ENCODE assay signal across 16 cellular contexts in genomic region chr14:94542111-94542810, GRCh38. TPM values are rescaled to one million over a fixed set of nuclear protein-coding genes. Genes with fewer than 3 reads are reported as not detected.
DNase-seq lines count a peak whose midpoint lies in the region; ATAC-seq, FAIRE-seq and TF ChIP-seq lines count a peak whose summit lies in the region.
"Had no signal": no experiment of that assay in that cellular context is flagged by ENCODE, and none has a peak within 500 bp of the region (broad histone marks: within the 10 kb centered on the region; RNA-seq: fewer than 3 reads in every experiment).

No MANE protein-coding gene starts in this region.

- no CpG with 5 or more reads among the region's 12 CpGs for WGBS in H9 (ENCODE audit: extremely low coverage, insufficient read length, low lambda C conversion rate)

- FAIRE-seq in astrocyte (lab: Jason Lieb, UNC) = no peak

- H3K9me3 Mint-ChIP-seq in H9 = no peaks in the 10 kb centered on the region; a peak in 1 of 5 replicates
- H3K9me3 Mint-ChIP-seq in astrocyte (ENCODE audit: unreplicated experiment) = peaks cover 12% of the 10 kb centered on the region
- H3K9me3 Mint-ChIP-seq: activated naive CD8-positive, alpha-beta T cell treated with anti-CD3 and anti-CD28 coated beads for 36 hours had no signal

- H3K27ac ChIP-seq in H9 (ENCODE audit: insufficient read length, low read depth, low read length) (no peak overlapping the region), astrocyte (ENCODE audit: low read depth, low read length) (no peak overlapping the region)
- H3K27ac ChIP-seq: parathyroid adenoma had no signal

- no peak overlapping the region for H2BK120ac ChIP-seq in H9 (ENCODE audit: low read depth, low read length, poor library complexity, severe bottlenecking)

- H2BK12ac ChIP-seq in H9 (ENCODE audit: insufficient read length, low read depth, low read length) = no peak overlapping the region

- H3K79me1 ChIP-seq in H9 (ENCODE audit: insufficient read depth, low read depth, low read length, poor library complexity, severe bottlenecking) = no peaks in the 10 kb centered on the region

- H4K20me1 ChIP-seq in H9 (ENCODE audit: control insufficient read depth, insufficient read depth, insufficient read length) (no peaks in the 10 kb centered on the region), astrocyte (ENCODE audit: insufficient read depth, low read length) (no peaks in the 10 kb centered on the region)

- peaks cover 3% of the 10 kb centered on the region; the same call in 1 of the 2 replicates for H3K27me3 Mint-ChIP-seq in H9 (ENCODE audit: low read depth)
- peaks cover 17% of the 10 kb centered on the region for H3K27me3 Mint-ChIP-seq in astrocyte (ENCODE audit: low read depth, unreplicated experiment)

- H2AK5ac ChIP-seq in H9 (ENCODE audit: insufficient read length, low read length) = no peak overlapping the region

- H3K23ac ChIP-seq in H9 (ENCODE audit: insufficient read length, low read depth, low read length) = no peak overlapping the region

- DNase-seq in 8988T (peak; percentile 62), H9 (no peak), astrocyte (ENCODE audit: low read depth) (peak; percentile 37), glomerular endothelial cell (ENCODE audit: extremely low read depth, low read depth, low spot score) (peak; percentile 27), epidermal melanocyte (ENCODE audit: insufficient read length, low spot score) (no peak), NCI-H524 treated with DMSO at 0.1 percent for 48 hours (lab: John Stamatoyannopoulos, UW) (no peak)
- DNase-seq: activated naive CD8-positive, alpha-beta T cell treated with anti-CD3 and anti-CD28 coated beads for 36 hours; GDM1; hypothalamus; NCI-H2029; T-helper 17 cell had no signal

- no peak overlapping the region for H3K4me3 Mint-ChIP-seq in H9
- H3K4me3 Mint-ChIP-seq in astrocyte (ENCODE audit: unreplicated experiment) = no peak overlapping the region
- H3K4me3 Mint-ChIP-seq: activated naive CD8-positive, alpha-beta T cell treated with anti-CD3 and anti-CD28 coated beads for 36 hours; T-helper 17 cell had no signal

- no peak overlapping the region for H2BK15ac ChIP-seq in H9 (ENCODE audit: low read depth, low read length)

- H3K18ac ChIP-seq in H9 (ENCODE audit: insufficient read length, low read depth, low read length) = peak overlapping the region; percentile 3

- no peak overlapping the region for H4K5ac ChIP-seq in H9 (ENCODE audit: insufficient read length, low read depth, low read length)

- ATAC-seq in HG02610 (IDR thresholded peaks at IDR 0.05; ENCODE audit: unreplicated experiment) (no peak), HG02885 (IDR thresholded peaks at IDR 0.05; ENCODE audit: poor library complexity, unreplicated experiment) (no peak)
- ATAC-seq: left lobe of liver, T-helper 17 cell had no signal

- H3K9me3 ChIP-seq in H9 (ENCODE audit: control insufficient read depth, low read depth, low read length) = no peaks in the 10 kb centered on the region
- no peaks in the 10 kb centered on the region for H3K9me3 ChIP-seq in astrocyte (ENCODE audit: insufficient read depth, low read depth, low read length)

- no peak overlapping the region for H3K4ac ChIP-seq in H9 (ENCODE audit: low read depth, low read length)

- H3K36me3 Mint-ChIP-seq in H9 (ENCODE audit: insufficient read depth in 1 of 3, low read depth in 3 of 3) = no peaks in the 10 kb centered on the region
- H3K36me3 Mint-ChIP-seq in astrocyte (ENCODE audit: low read depth, unreplicated experiment) = no peaks in the 10 kb centered on the region
- H3K36me3 Mint-ChIP-seq: activated naive CD8-positive, alpha-beta T cell treated with anti-CD3 and anti-CD28 coated beads for 36 hours had no signal

- no peak overlapping the region; the same call in 1 of the 2 replicates for H3K14ac ChIP-seq in H9 (ENCODE audit: insufficient read depth, low read length)

- no peaks in the 10 kb centered on the region for H3K23me2 ChIP-seq in H9 (ENCODE audit: insufficient read length, low read depth, low read length, poor library complexity, severe bottlenecking)

- H3K36me3 ChIP-seq in astrocyte (ENCODE audit: insufficient read depth, low read length) = no peaks in the 10 kb centered on the region

- H3K27me3 ChIP-seq in H9 (ENCODE audit: insufficient read depth, low read length) (no peaks in the 10 kb centered on the region), astrocyte (ENCODE audit: insufficient read depth, low read length) (no peaks in the 10 kb centered on the region)

- peaks cover 22 to 37% of the 10 kb centered on the region in 2 experiments for H3K4me1 Mint-ChIP-seq in H9
- peaks cover 13% of the 10 kb centered on the region for H3K4me1 Mint-ChIP-seq in astrocyte (ENCODE audit: low read depth, unreplicated experiment)
- H3K4me1 Mint-ChIP-seq: activated naive CD8-positive, alpha-beta T cell treated with anti-CD3 and anti-CD28 coated beads for 36 hours; T-helper 17 cell had no signal

- H2BK20ac ChIP-seq in H9 (ENCODE audit: low read depth, low read length, poor library complexity, severe bottlenecking) = no peak overlapping the region

- TF ChIP-seq CTCF in H9 (conservative IDR thresholded peaks at IDR 0.05) = no peak
- TF ChIP-seq CTCF in astrocyte (IDR thresholded peaks at IDR 0.05; ENCODE audit: insufficient read depth, low read depth, low read length) = no peak

- no peak overlapping the region for H2AFZ ChIP-seq in H9 (ENCODE audit: low read length)
- peak overlapping the region; percentile 47 for H2AFZ ChIP-seq in astrocyte (ENCODE audit: low read depth, low read length)
- H2AFZ ChIP-seq: parathyroid adenoma had no signal

- no peak overlapping the region for H4K91ac ChIP-seq in H9 (ENCODE audit: insufficient read length, low read depth, low read length)

- H3K4me1 ChIP-seq in H9 (ENCODE audit: insufficient read depth, low read length) (peaks cover 1% of the 10 kb centered on the region; the same call in 1 of the 2 replicates), astrocyte (ENCODE audit: insufficient read depth, low read length) (peaks cover 15% of the 10 kb centered on the region)
- H3K4me1 ChIP-seq: parathyroid adenoma had no signal

- H3K27ac Mint-ChIP-seq in H9 (no peak overlapping the region), astrocyte (ENCODE audit: unreplicated experiment) (no peak overlapping the region)
- H3K27ac Mint-ChIP-seq: activated naive CD8-positive, alpha-beta T cell treated with anti-CD3 and anti-CD28 coated beads for 36 hours; T-helper 17 cell had no signal

- no peak overlapping the region for H3K4me2 ChIP-seq in H9 (ENCODE audit: insufficient read depth, insufficient read length, low read length)
- H3K4me2 ChIP-seq in astrocyte (ENCODE audit: low read length) = peak overlapping the region; percentile 26

- no peak overlapping the region for H2BK5ac ChIP-seq in H9 (ENCODE audit: insufficient read length, low read length)

- no peak overlapping the region for H3T11ph ChIP-seq in H9 (ENCODE audit: low read length)

- H3K79me2 ChIP-seq in H9 (ENCODE audit: insufficient read depth, low read length) (no peaks in the 10 kb centered on the region), astrocyte (ENCODE audit: insufficient read depth, low read length) (no peaks in the 10 kb centered on the region)
- H3K79me2 ChIP-seq: parathyroid adenoma had no signal

- no peak overlapping the region for H3K56ac ChIP-seq in H9 (ENCODE audit: insufficient read length, low read depth, low read length)

- no peak overlapping the region for H4K8ac ChIP-seq in H9 (replicated peaks; ENCODE audit: insufficient read length, low read depth, low read length)

- H3K4me3 ChIP-seq in astrocyte (ENCODE audit: insufficient read depth, low read depth, low read length) = no peak overlapping the region

- H3K9ac ChIP-seq in H9 (ENCODE audit: extremely low read depth, insufficient read length, low read length) (no peak overlapping the region), astrocyte (ENCODE audit: low read length) (no peak overlapping the region)
- H3K9ac ChIP-seq: parathyroid adenoma had no signal

RNA-seq across cellular contexts. Expression of gene SERPINA4, which starts 19.0 kb away (rescaled TPM):
- total RNA-seq in H9 (2021) (not detected in 2 replicates), astrocyte (not detected in 2 replicates), glomerular endothelial cell (not detected in 2 replicates)
- total RNA-seq: A673; activated naive CD8-positive, alpha-beta T cell treated with anti-CD3 and anti-CD28 coated beads for 36 hours; T-helper 17 cell had no signal

RNA-seq across cellular contexts. Expression of gene SERPINA12, which starts 33.0 kb away (rescaled TPM):
- total RNA-seq in H9 (2021) = not detected in 2 replicates
- not detected in 2 replicates for total RNA-seq in astrocyte
- total RNA-seq in glomerular endothelial cell = not detected in 2 replicates
- total RNA-seq: A673; activated naive CD8-positive, alpha-beta T cell treated with anti-CD3 and anti-CD28 coated beads for 36 hours; T-helper 17 cell had no signal

RNA-seq across cellular contexts. Expression of gene SERPINA5, which starts 39.0 kb away (rescaled TPM):
- total RNA-seq in H9 (2021) (1.1 and 1.2 TPM in 2 replicates), astrocyte (0.23 and 0.36 TPM in 2 replicates), glomerular endothelial cell (0.29 and 1.1 TPM in 2 replicates)
- total RNA-seq: A673; activated naive CD8-positive, alpha-beta T cell treated with anti-CD3 and anti-CD28 coated beads for 36 hours; T-helper 17 cell had no signal

Comparison
In these comparisons a context has a peak if more than half of its experiments do, and no peak if none do; other contexts are left out.
1. DNase-seq: peak in 8988T (single experiment), astrocyte (single experiment) and glomerular endothelial cell (single experiment); none in H9 (single experiment), epidermal melanocyte (single experiment) and NCI-H524 treated with DMSO at 0.1 percent for 48 hours (single experiment).